Comparison of ENCODE assay signal across 18 cellular contexts in the genomic region with DNA sequence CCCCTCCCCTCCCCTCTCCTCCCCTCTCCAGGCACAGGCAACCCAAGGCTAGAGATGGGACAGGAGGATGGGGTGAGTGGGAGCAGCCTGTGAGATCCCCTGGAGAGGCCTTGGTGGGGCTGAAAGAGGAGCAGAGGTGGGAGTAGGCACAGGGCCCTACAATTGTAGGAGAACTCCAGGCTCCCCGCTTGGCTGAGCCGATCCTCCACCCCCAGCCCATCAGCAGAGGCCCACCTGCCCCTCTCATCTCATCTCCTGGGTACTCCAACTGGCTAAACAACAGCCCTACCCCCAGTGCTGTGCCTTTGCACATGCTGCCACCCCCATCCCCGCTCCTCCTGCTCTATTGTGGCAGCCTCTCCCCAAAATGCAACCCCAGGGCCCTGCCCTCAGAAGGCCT. TPM values are rescaled to one million over a fixed set of nuclear protein-coding genes. Genes with fewer than 3 reads are reported as not detected.
"Had no signal": no experiment of that assay in that cellular context is flagged by ENCODE, and none has a peak within 500 bp of the region (broad histone marks: within the 10 kb centered on the region; RNA-seq: fewer than 3 reads in every experiment).

No MANE protein-coding gene starts in this region.

- DNase-seq: activated CD4-positive, CD25-positive, alpha-beta regulatory T cell treated with anti-CD3 and anti-CD28 coated beads, Interleukin-2, amount 50 U/mL, for 72 hours; activated naive CD4-positive, alpha-beta T cell treated with Interleukin-2 at 50 U/mL for 16 hours; aorta; cerebellar nuclear complex; dermis blood vessel endothelial cell; head of caudate nucleus; left cardiac atrium; mucosa of descending colon; naive thymus-derived CD8-positive, alpha-beta T cell; posterior cingulate gyrus; retina; stimulated activated CD4-positive, alpha-beta T cell treated with anti-CD3 and anti-CD28 coated beads, Interleukin-4, amount 100 ng/mL, for 1 hour; stimulated activated naive CD8-positive, alpha-beta T cell treated with anti-CD3 and anti-CD28 coated beads, Interleukin-15, Interleukin-2, amounts not matched to agents 100 U/mL and 50 U/mL, for 24 hours; T-helper 1 cell; T1000 had no signal

- H3K9me3 ChIP-seq: mucosa of descending colon, neutrophil had no signal

- H3K27ac ChIP-seq: epithelial cell of prostate, neutrophil had no signal

- H3K27me3 ChIP-seq: neutrophil had no signal

- H3K36me3 ChIP-seq: neutrophil had no signal

- H3K4me3 ChIP-seq: mucosa of descending colon had no signal

- ATAC-seq: naive thymus-derived CD8-positive, alpha-beta T cell; stimulated activated naive CD8-positive, alpha-beta T cell treated with anti-CD3 and anti-CD28 coated beads, Interleukin-15, Interleukin-2, amounts not matched to agents 100 U/mL and 50 U/mL, for 24 hours had no signal

RNA-seq across cellular contexts. Expression of a gene that starts 52.0 kb away (rescaled TPM):
- total RNA-seq: activated CD8-positive, alpha-beta memory T cell treated with anti-CD3 and anti-CD28 coated beads for 36 hours; naive thymus-derived CD8-positive, alpha-beta T cell had no signal
